Comparison of ENCODE assay signal across 17 cellular contexts in genomic region chr12:88538250-88538649, GRCh38. TPM values are rescaled to one million over a fixed set of nuclear protein-coding genes. Genes with fewer than 3 reads are reported as not detected.
"Had no signal": no experiment of that assay in that cellular context is flagged by ENCODE, and none has a peak within 500 bp of the region (broad histone marks: within the 10 kb centered on the region; RNA-seq: fewer than 3 reads in every experiment).

No MANE protein-coding gene starts in this region.

- H3K9me3 ChIP-seq: esophagus squamous epithelium, ovary had no signal

- H3K9me3 Mint-ChIP-seq: activated CD4-positive, alpha-beta T cell treated with anti-CD3 and anti-CD28 coated beads, Interleukin-2, amount 10 ng/mL, durations not matched to agents 7 days and 5 days; activated naive CD4-positive, alpha-beta T cell treated with anti-CD3 and anti-CD28 coated beads, Interleukin-2, amount 10 ng/mL, durations not matched to agents 7 days and 5 days; activated T-cell treated with anti-CD3 and anti-CD28 coated beads, Interleukin-2, amount 50 U/mL, for 24 hours; dendritic cell treated with granulocyte-macrophage colony-stimulating factor and Interleukin-4, amounts not matched to agents 40 ng/mL and 50 ng/mL, for 4 days; stimulated activated effector memory CD8-positive, alpha-beta T cell treated with anti-CD3 and anti-CD28 coated beads, Interleukin-12 subunit alpha, Interleukin-12 subunit beta, amount 100 ng/mL, for 72 hours had no signal

- H3K27me3 Mint-ChIP-seq: activated CD4-positive, alpha-beta T cell treated with anti-CD3 and anti-CD28 coated beads, Interleukin-2, amount 10 ng/mL, durations not matched to agents 7 days and 5 days; activated naive CD4-positive, alpha-beta T cell treated with anti-CD3 and anti-CD28 coated beads, Interleukin-2, amount 10 ng/mL, durations not matched to agents 7 days and 5 days; activated T-cell treated with anti-CD3 and anti-CD28 coated beads, Interleukin-2, amount 50 U/mL, for 24 hours; dendritic cell treated with granulocyte-macrophage colony-stimulating factor and Interleukin-4, amounts not matched to agents 40 ng/mL and 50 ng/mL, for 4 days had no signal

- H3K27ac ChIP-seq: esophagus squamous epithelium, ovary had no signal

- ATAC-seq: activated CD4-positive, CD25-positive, alpha-beta regulatory T cell treated with anti-CD3 and anti-CD28 coated beads, Interleukin-2, amount 50 U/mL, for 24 hours; activated CD8-positive, alpha-beta T cell treated with anti-CD3 and anti-CD28 coated beads, Interleukin-2, amount 10 ng/mL, durations not matched to agents 7 days and 5 days; natural killer cell; stimulated activated effector memory CD8-positive, alpha-beta T cell treated with anti-CD3 and anti-CD28 coated beads, Interleukin-12 subunit alpha, Interleukin-12 subunit beta, amount 100 ng/mL, for 72 hours had no signal

- H3K27me3 ChIP-seq: esophagus squamous epithelium, ovary had no signal

- H3K4me3 Mint-ChIP-seq: activated CD4-positive, alpha-beta T cell treated with anti-CD3 and anti-CD28 coated beads, Interleukin-2, amount 10 ng/mL, durations not matched to agents 7 days and 5 days; activated CD8-positive, alpha-beta T cell treated with anti-CD3 and anti-CD28 coated beads, Interleukin-2, amount 10 ng/mL, durations not matched to agents 7 days and 5 days; activated naive CD4-positive, alpha-beta T cell treated with anti-CD3 and anti-CD28 coated beads, Interleukin-2, amount 10 ng/mL, durations not matched to agents 7 days and 5 days; activated T-cell treated with anti-CD3 and anti-CD28 coated beads, Interleukin-2, amount 50 U/mL, for 24 hours; dendritic cell treated with granulocyte-macrophage colony-stimulating factor and Interleukin-4, amounts not matched to agents 40 ng/mL and 50 ng/mL, for 4 days; natural killer cell; stimulated activated effector memory CD8-positive, alpha-beta T cell treated with anti-CD3 and anti-CD28 coated beads, Interleukin-12 subunit alpha, Interleukin-12 subunit beta, amount 100 ng/mL, for 72 hours had no signal

- H3K36me3 ChIP-seq: ovary had no signal

- H3K4me3 ChIP-seq: esophagus squamous epithelium, lung, ovary had no signal

- H3K36me3 Mint-ChIP-seq: activated naive CD4-positive, alpha-beta T cell treated with anti-CD3 and anti-CD28 coated beads, Interleukin-2, amount 10 ng/mL, durations not matched to agents 7 days and 5 days; natural killer cell; stimulated activated effector memory CD8-positive, alpha-beta T cell treated with anti-CD3 and anti-CD28 coated beads, Interleukin-12 subunit alpha, Interleukin-12 subunit beta, amount 100 ng/mL, for 72 hours had no signal

- H3K27ac Mint-ChIP-seq: activated CD4-positive, alpha-beta T cell treated with anti-CD3 and anti-CD28 coated beads, Interleukin-2, amount 10 ng/mL, durations not matched to agents 7 days and 5 days; activated CD8-positive, alpha-beta T cell treated with anti-CD3 and anti-CD28 coated beads, Interleukin-2, amount 10 ng/mL, durations not matched to agents 7 days and 5 days; activated naive CD4-positive, alpha-beta T cell treated with anti-CD3 and anti-CD28 coated beads, Interleukin-2, amount 10 ng/mL, durations not matched to agents 7 days and 5 days; activated T-cell treated with anti-CD3 and anti-CD28 coated beads, Interleukin-2, amount 50 U/mL, for 24 hours; dendritic cell treated with granulocyte-macrophage colony-stimulating factor and Interleukin-4, amounts not matched to agents 40 ng/mL and 50 ng/mL, for 4 days; natural killer cell; stimulated activated effector memory CD8-positive, alpha-beta T cell treated with anti-CD3 and anti-CD28 coated beads, Interleukin-12 subunit alpha, Interleukin-12 subunit beta, amount 100 ng/mL, for 72 hours had no signal

- H3K4me1 Mint-ChIP-seq: activated CD4-positive, alpha-beta T cell treated with anti-CD3 and anti-CD28 coated beads, Interleukin-2, amount 10 ng/mL, durations not matched to agents 7 days and 5 days; activated naive CD4-positive, alpha-beta T cell treated with anti-CD3 and anti-CD28 coated beads, Interleukin-2, amount 10 ng/mL, durations not matched to agents 7 days and 5 days; natural killer cell; stimulated activated effector memory CD8-positive, alpha-beta T cell treated with anti-CD3 and anti-CD28 coated beads, Interleukin-12 subunit alpha, Interleukin-12 subunit beta, amount 100 ng/mL, for 72 hours had no signal

- DNase-seq: activated CD4-positive, alpha-beta T cell treated with anti-CD3 and anti-CD28 coated beads, Interleukin-2, amount 10 ng/mL, durations not matched to agents 7 days and 5 days; activated CD8-positive, alpha-beta T cell treated with anti-CD3 and anti-CD28 coated beads, Interleukin-2, amount 10 ng/mL, durations not matched to agents 7 days and 5 days; activated naive CD4-positive, alpha-beta T cell treated with anti-CD3 and anti-CD28 coated beads, Interleukin-2, amount 10 ng/mL, durations not matched to agents 7 days and 5 days; activated T-cell treated with anti-CD3 and anti-CD28 coated beads, Interleukin-2, amount 50 U/mL, for 24 hours; cerebellar nuclear complex; effector CD8-positive, alpha-beta T cell; esophagus squamous epithelium; hypothalamus; natural killer cell; ovary; stimulated activated CD4-positive, alpha-beta T cell treated with anti-CD3 and anti-CD28 coated beads, Interleukin-4, amount 100 ng/mL, for 24 hours; T-helper 1 cell; T-helper 9 cell had no signal

RNA-seq across cellular contexts. Expression of gene KITLG, which starts 42.0 kb away (rescaled TPM):
- total RNA-seq: activated CD8-positive, alpha-beta T cell treated with anti-CD3 and anti-CD28 coated beads, Interleukin-2, amount 10 ng/mL, durations not matched to agents 7 days and 5 days; natural killer cell had no signal
